Comparison of ENCODE assay signal across 7 cellular contexts in the genomic region with DNA sequence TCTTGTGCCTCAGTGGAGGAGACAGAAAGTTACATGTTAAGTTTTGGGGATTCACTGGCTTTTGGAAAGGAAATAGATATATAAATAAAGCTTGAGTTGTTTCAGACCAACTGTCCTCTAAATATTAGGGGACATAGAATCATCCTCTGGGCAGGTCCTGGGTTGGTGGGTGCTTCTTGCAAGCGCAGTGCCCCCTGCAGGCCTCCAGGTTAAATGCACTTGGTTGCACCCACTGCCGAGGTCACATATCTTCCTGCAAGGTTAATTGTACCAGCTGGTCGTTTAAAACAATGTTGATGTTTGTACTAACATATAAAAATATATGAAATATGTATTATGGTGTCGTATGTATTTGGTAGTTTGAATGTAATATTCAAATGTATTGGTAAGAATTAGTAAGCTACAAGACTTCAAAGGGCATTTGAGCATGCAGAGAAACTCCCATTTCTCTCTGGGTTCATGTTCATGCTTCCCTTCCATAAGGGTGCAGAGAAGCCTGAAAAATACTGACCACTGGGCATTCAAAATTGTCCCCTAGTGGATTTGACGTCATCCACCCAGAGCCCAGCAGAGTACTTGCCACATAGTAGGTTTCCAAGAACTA.
DNase-seq lines count a peak whose midpoint lies in the region; ATAC-seq and TF ChIP-seq lines count a peak whose summit lies in the region.

No MANE protein-coding gene starts in this region.

- ATAC-seq in DND-41 (ENCODE audit: insufficient read depth, low read depth) (no peak), esophagus mucosa (peak; percentile 55), GM18517 (IDR thresholded peaks at IDR 0.05; ENCODE audit: unreplicated experiment) (no peak), HG02571 (IDR thresholded peaks at IDR 0.05; ENCODE audit: unreplicated experiment) (no peak)

- H3K27ac ChIP-seq in DND-41 (ENCODE audit: low read length) (no peak overlapping the region), Peyer's patch (no peak overlapping the region), neural progenitor cell (no peak overlapping the region)

- TF ChIP-seq POLR2A in Peyer's patch (IDR thresholded peaks at IDR 0.05) = no peak

- H4K20me1 ChIP-seq in DND-41 (ENCODE audit: insufficient read depth, low read length) (no peaks in the 10 kb centered on the region), neural progenitor cell (ENCODE audit: low read depth) (peaks cover 31% of the 10 kb centered on the region)

- peak; percentile 55 for TF ChIP-seq CTCF in DND-41 (IDR thresholded peaks at IDR 0.05; ENCODE audit: borderline replicate concordance, extremely low read depth, low read length, poor library complexity, severe bottlenecking)
- TF ChIP-seq CTCF in Peyer's patch (IDR thresholded peaks at IDR 0.05) = peak in 4 of 6 experiments; percentile 37 to 58 (median 50)
- peak; percentile 94 for TF ChIP-seq CTCF in neural progenitor cell (IDR thresholded peaks at IDR 0.05)

- H3K79me2 ChIP-seq in DND-41 (ENCODE audit: insufficient read depth, low read length) (no peaks in the 10 kb centered on the region), neural progenitor cell (ENCODE audit: low read depth) (peaks cover 10% of the 10 kb centered on the region)

- H3K9me3 ChIP-seq in DND-41 (ENCODE audit: insufficient read depth, low read length, severe bottlenecking) (no peaks in the 10 kb centered on the region), HAP-1 (no peaks in the 10 kb centered on the region), Peyer's patch (no peaks in the 10 kb centered on the region), neural progenitor cell (ENCODE audit: low read depth) (no peaks in the 10 kb centered on the region)

- H3K27ac Mint-ChIP-seq in neural progenitor cell = no peak overlapping the region

- DNase-seq in DND-41 (peak; percentile 25), HAP-1 (ENCODE audit: low spot score in 2 of 2) (peak; percentile 46 to 72), Peyer's patch (peak in 1 of 3 donors; percentile 79), neural progenitor cell (ENCODE audit: low spot score) (peak; percentile 76)

- no peak overlapping the region for H3K4me3 ChIP-seq in DND-41 (ENCODE audit: low read depth in 1 of 2, low read length in 2 of 2)
- H3K4me3 ChIP-seq in HAP-1 = no peak overlapping the region
- no peak overlapping the region for H3K4me3 ChIP-seq in Peyer's patch
- H3K4me3 ChIP-seq in neural progenitor cell = no peak overlapping the region

- H3K4me2 ChIP-seq in DND-41 (ENCODE audit: insufficient read depth, low read length) (no peak overlapping the region), neural progenitor cell (no peak overlapping the region)

- H3K9ac ChIP-seq in DND-41 (ENCODE audit: low read depth, low read length) (no peak overlapping the region), neural progenitor cell (no peak overlapping the region)

- H3K4me1 Mint-ChIP-seq in neural progenitor cell = peaks cover 24% of the 10 kb centered on the region

- H3K27me3 Mint-ChIP-seq in neural progenitor cell (ENCODE audit: insufficient read depth, low read depth) = peaks cover 6% of the 10 kb centered on the region

- H3K9me3 Mint-ChIP-seq in neural progenitor cell = no peaks in the 10 kb centered on the region

- H2AFZ ChIP-seq in DND-41 (ENCODE audit: low read depth, low read length) (no peak overlapping the region), neural progenitor cell (replicated peaks) (no peak overlapping the region)

- H3K36me3 ChIP-seq in DND-41 (ENCODE audit: insufficient read depth, low read length) = no peaks in the 10 kb centered on the region
- no peaks in the 10 kb centered on the region; the same call in 1 of the 2 replicates for H3K36me3 ChIP-seq in HAP-1 (replicated peaks)
- H3K36me3 ChIP-seq in Peyer's patch = no peaks in the 10 kb centered on the region
- no peaks in the 10 kb centered on the region for H3K36me3 ChIP-seq in neural progenitor cell

- no peak overlapping the region for H3K4me3 Mint-ChIP-seq in neural progenitor cell

- H3K4me1 ChIP-seq in DND-41 (ENCODE audit: insufficient read depth, low read length) (no peaks in the 10 kb centered on the region), HAP-1 (peaks cover 46% of the 10 kb centered on the region), Peyer's patch (peaks cover 0 to 15% (median 0%) of the 10 kb centered on the region in 4 donors), neural progenitor cell (no peaks in the 10 kb centered on the region)

- in situ Hi-C loops in HAP-1 (cut with MboI; ENCODE audit: low sequenced_read_pairs) = no loop called here

- peaks cover 21% of the 10 kb centered on the region for H3K36me3 Mint-ChIP-seq in neural progenitor cell

- H3F3A ChIP-seq in neural progenitor cell (ENCODE audit: low read depth) = no peaks in the 10 kb centered on the region

- no peaks in the 10 kb centered on the region for H3K27me3 ChIP-seq in DND-41 (ENCODE audit: insufficient read depth, low read length, poor library complexity)
- H3K27me3 ChIP-seq in HAP-1 (ENCODE audit: low read depth) = no peaks in the 10 kb centered on the region
- H3K27me3 ChIP-seq in Peyer's patch = no peaks in the 10 kb centered on the region
- no peaks in the 10 kb centered on the region for H3K27me3 ChIP-seq in neural progenitor cell
